10 cellular contexts compared by ENCODE assay signal in genomic region chr7:106484562-106484961, GRCh38.
DNase-seq lines count a peak whose midpoint lies in the region; ATAC-seq and TF ChIP-seq lines count a peak whose summit lies in the region.
"Had no signal": no experiment of that assay in that cellular context is flagged by ENCODE, and none has a peak within 500 bp of the region (broad histone marks: within the 10 kb centered on the region; RNA-seq: fewer than 3 reads in every experiment).

No MANE protein-coding gene starts in this region.

- H3K27ac ChIP-seq in HL-60 (replicated peaks): no peak overlapping the region
- peak overlapping the region; percentile 81 for H3K27ac ChIP-seq in epithelial cell of prostate
- H3K27ac ChIP-seq: neutrophil had no signal

- TF ChIP-seq CTCF in HL-60 (IDR thresholded peaks at IDR 0.05; ENCODE audit: insufficient read depth, low read length): no peak

- H3K4me3 ChIP-seq in HL-60 (replicated peaks; ENCODE audit: insufficient read depth, low read length): no peak overlapping the region

- DNase-seq in HL-60 (ENCODE audit: low read depth in 1 of 2, low spot score in 1 of 2) (peak; percentile 16 to 74), epithelial cell of prostate (ENCODE audit: low read depth, low spot score) (no peak), sciatic nerve (ENCODE audit: low spot score) (no peak), SHP77 treated with DMSO at 0.1 percent for 48 hours (lab: John Stamatoyannopoulos, UW) (no peak)
- DNase-seq in activated CD4-positive, alpha-beta T cell treated with anti-CD3 and anti-CD28 coated beads, Interleukin-2, amount 50 U/mL, for 4 hours: no peak
- DNase-seq: NCI-H526 had no signal

- intact Hi-C loops in sciatic nerve (cut with DNase I): no loop called here

- H3K27me3 ChIP-seq in HL-60 (ENCODE audit: insufficient read depth, poor library complexity, severe bottlenecking): no peaks in the 10 kb centered on the region
- H3K27me3 ChIP-seq: neutrophil had no signal

- peak; percentile 11 for ATAC-seq in GM18868 (IDR thresholded peaks at IDR 0.05; ENCODE audit: unreplicated experiment)
- ATAC-seq in sciatic nerve: peak; percentile 88
- ATAC-seq in HG02571 (IDR thresholded peaks at IDR 0.05; ENCODE audit: unreplicated experiment): no peak
- no peak for ATAC-seq in HG02884 (IDR thresholded peaks at IDR 0.05; ENCODE audit: unreplicated experiment)

Comparison
In these comparisons a context has a peak if more than half of its experiments do, and no peak if none do; other contexts are left out.
1. ATAC-seq: peak in GM18868 (single experiment) and sciatic nerve (single experiment); none in HG02571 (single experiment) and HG02884 (single experiment).
2. DNase-seq: peak in HL-60 (2 of 2); none in epithelial cell of prostate (single experiment), sciatic nerve (single experiment), SHP77 treated with DMSO at 0.1 percent for 48 hours (single experiment) and activated CD4-positive, alpha-beta T cell treated with anti-CD3 and anti-CD28 coated beads, Interleukin-2, amount 50 U/mL, for 4 hours (0 of 2).